ENCODE assay signal across 24 cellular contexts in genomic region chr17:40402668-40403067, GRCh38. TPM values are rescaled to one million over a fixed set of nuclear protein-coding genes. Genes with fewer than 3 reads are reported as not detected.
A peak's percentile ranks its signal among the peaks of the same experiment; 100 is the strongest.
DNase-seq lines count a peak whose midpoint lies in the region; ATAC-seq, FAIRE-seq and TF ChIP-seq lines count a peak whose summit lies in the region.
"Had no signal": no experiment of that assay in that cellular context is flagged by ENCODE, and none has a peak within 500 bp of the region (broad histone marks: within the 10 kb centered on the region; RNA-seq: fewer than 3 reads in every experiment).

No MANE protein-coding gene starts in this region.

- H3K27ac Mint-ChIP-seq in activated T-cell treated with anti-CD3 and anti-CD28 coated beads, Interleukin-2, amount 50 U/mL, for 24 hours, result peak overlapping the region; percentile 11
- H3K27ac Mint-ChIP-seq in CD8-positive, alpha-beta memory T cell, result peak overlapping the region in 6 of 8 donors; percentile 3 to 86 (median 70)
- peak overlapping the region; percentile 54 for H3K27ac Mint-ChIP-seq in activated T-helper 1 cell treated with anti-CD3 and anti-CD28 coated beads, Interleukin-12 subunit alpha, Interleukin-12 subunit beta, Interleukin-2, Interleukin-4 antibody, amounts not matched to agents 30 ng/mL and 10 ng/mL and 1 ng/mL, durations not matched to agents 14 hours and 24 hours and 36 hours
- peak overlapping the region; percentile 64 for H3K27ac Mint-ChIP-seq in memory B cell
- H3K27ac Mint-ChIP-seq: activated naive CD4-positive, alpha-beta T cell treated with anti-CD3 and anti-CD28 coated beads for 36 hours; mesothelial cell of epicardium; nephron progenitor cell; stimulated activated effector memory CD8-positive, alpha-beta T cell treated with anti-CD3 and anti-CD28 coated beads, Interleukin-12 subunit alpha, Interleukin-12 subunit beta, amount 100 ng/mL, for 72 hours had no signal

- no peak for DNase-seq in activated T-cell treated with anti-CD3 and anti-CD28 coated beads, Interleukin-2, amount 50 U/mL, for 24 hours
- no peak for DNase-seq in activated T-cell treated with anti-CD3 and anti-CD28 coated beads for 4 hours
- DNase-seq in CD8-positive, alpha-beta memory T cell, result no peak
- no peak for DNase-seq in activated T-helper 1 cell treated with anti-CD3 and anti-CD28 coated beads, Interleukin-12 subunit alpha, Interleukin-12 subunit beta, Interleukin-2, Interleukin-4 antibody, amounts not matched to agents 30 ng/mL and 10 ng/mL and 1 ng/mL, durations not matched to agents 14 hours and 24 hours and 36 hours (ENCODE audit: low spot score)
- no peak for DNase-seq in memory B cell (ENCODE audit: low spot score in 2 of 2)
- DNase-seq in left ventricle myocardium inferior, result no peak
- no peak for DNase-seq in GM19239 (ENCODE audit: insufficient read length, low spot score)
- DNase-seq: activated CD4-positive, CD25-positive, alpha-beta regulatory T cell treated with anti-CD3 and anti-CD28 coated beads, Interleukin-2, amount 50 U/mL, for 72 hours; activated CD8-positive, alpha-beta memory T cell treated with anti-CD3 and anti-CD28 coated beads, Interleukin-2, amount 50 U/mL, for 48 hours; activated naive CD4-positive, alpha-beta T cell treated with anti-CD3 and anti-CD28 coated beads for 36 hours; DMS79; endodermal cell; heart right ventricle; NCI-H1092; NCI-H2081; nephron progenitor cell; Peyer's patch had no signal

- no peak overlapping the region for H3K4me3 Mint-ChIP-seq in activated T-cell treated with anti-CD3 and anti-CD28 coated beads, Interleukin-2, amount 50 U/mL, for 24 hours
- H3K4me3 Mint-ChIP-seq in CD8-positive, alpha-beta memory T cell, result peak overlapping the region; percentile 2 to 76 (median 64)
- H3K4me3 Mint-ChIP-seq in activated T-helper 1 cell treated with anti-CD3 and anti-CD28 coated beads, Interleukin-12 subunit alpha, Interleukin-12 subunit beta, Interleukin-2, Interleukin-4 antibody, amounts not matched to agents 30 ng/mL and 10 ng/mL and 1 ng/mL, durations not matched to agents 14 hours and 24 hours and 36 hours, result no peak overlapping the region
- H3K4me3 Mint-ChIP-seq in memory B cell, result peak overlapping the region; percentile 43
- H3K4me3 Mint-ChIP-seq: activated naive CD4-positive, alpha-beta T cell treated with anti-CD3 and anti-CD28 coated beads for 36 hours; endodermal cell; mesothelial cell of epicardium; nephron progenitor cell; stimulated activated effector memory CD8-positive, alpha-beta T cell treated with anti-CD3 and anti-CD28 coated beads, Interleukin-12 subunit alpha, Interleukin-12 subunit beta, amount 100 ng/mL, for 72 hours had no signal

- H3K27me3 ChIP-seq in CD8-positive, alpha-beta memory T cell (ENCODE audit: insufficient read depth, low read length, poor library complexity, severe bottlenecking), result no peaks in the 10 kb centered on the region
- H3K27me3 ChIP-seq in left ventricle myocardium inferior (ENCODE audit: low read depth), result no peaks in the 10 kb centered on the region
- H3K27me3 ChIP-seq: heart right ventricle, Peyer's patch had no signal

- no peak for FAIRE-seq in GM19239 (lab: Jason Lieb, UNC)
- FAIRE-seq: H54 had no signal

- POLR2A ChIA-PET in CD8-positive, alpha-beta memory T cell (lab: Charles Lee), result no interaction called here

- peaks cover 21% of the 10 kb centered on the region for H3K4me1 Mint-ChIP-seq in activated T-cell treated with anti-CD3 and anti-CD28 coated beads, Interleukin-2, amount 50 U/mL, for 24 hours (ENCODE audit: low read depth)
- peaks cover 5 to 35% (median 27%) of the 10 kb centered on the region in 3 donors for H3K4me1 Mint-ChIP-seq in CD8-positive, alpha-beta memory T cell
- peaks cover 39% of the 10 kb centered on the region for H3K4me1 Mint-ChIP-seq in activated T-helper 1 cell treated with anti-CD3 and anti-CD28 coated beads, Interleukin-12 subunit alpha, Interleukin-12 subunit beta, Interleukin-2, Interleukin-4 antibody, amounts not matched to agents 30 ng/mL and 10 ng/mL and 1 ng/mL, durations not matched to agents 14 hours and 24 hours and 36 hours (ENCODE audit: low read depth)
- peaks cover 11% of the 10 kb centered on the region for H3K4me1 Mint-ChIP-seq in memory B cell
- H3K4me1 Mint-ChIP-seq: endodermal cell, mesothelial cell of epicardium, nephron progenitor cell had no signal

- ATAC-seq in memory B cell (ENCODE audit: low read depth) (peak; percentile 67), GM21786 (IDR thresholded peaks at IDR 0.05; ENCODE audit: unreplicated experiment) (no peak)
- ATAC-seq: heart right ventricle; stimulated activated effector memory CD8-positive, alpha-beta T cell treated with anti-CD3 and anti-CD28 coated beads, Interleukin-12 subunit alpha, Interleukin-12 subunit beta, amount 100 ng/mL, for 72 hours had no signal

- H3K4me3 ChIP-seq in CD8-positive, alpha-beta memory T cell (ENCODE audit: low read length), result peak overlapping the region; percentile 8
- H3K4me3 ChIP-seq in left ventricle myocardium inferior, result no peak overlapping the region
- H3K4me3 ChIP-seq: heart right ventricle, Peyer's patch had no signal

- peaks cover 97% of the 10 kb centered on the region for H3K36me3 Mint-ChIP-seq in activated T-cell treated with anti-CD3 and anti-CD28 coated beads, Interleukin-2, amount 50 U/mL, for 24 hours (ENCODE audit: low read depth)
- H3K36me3 Mint-ChIP-seq in CD8-positive, alpha-beta memory T cell, result no peaks in the 10 kb centered on the region
- peaks cover 60% of the 10 kb centered on the region for H3K36me3 Mint-ChIP-seq in activated T-helper 1 cell treated with anti-CD3 and anti-CD28 coated beads, Interleukin-12 subunit alpha, Interleukin-12 subunit beta, Interleukin-2, Interleukin-4 antibody, amounts not matched to agents 30 ng/mL and 10 ng/mL and 1 ng/mL, durations not matched to agents 14 hours and 24 hours and 36 hours (ENCODE audit: low read depth)
- no peaks in the 10 kb centered on the region for H3K36me3 Mint-ChIP-seq in memory B cell

- no peaks in the 10 kb centered on the region for H3K27me3 Mint-ChIP-seq in activated T-cell treated with anti-CD3 and anti-CD28 coated beads, Interleukin-2, amount 50 U/mL, for 24 hours
- H3K27me3 Mint-ChIP-seq in CD8-positive, alpha-beta memory T cell, result no peaks in the 10 kb centered on the region
- no peaks in the 10 kb centered on the region for H3K27me3 Mint-ChIP-seq in activated T-helper 1 cell treated with anti-CD3 and anti-CD28 coated beads, Interleukin-12 subunit alpha, Interleukin-12 subunit beta, Interleukin-2, Interleukin-4 antibody, amounts not matched to agents 30 ng/mL and 10 ng/mL and 1 ng/mL, durations not matched to agents 14 hours and 24 hours and 36 hours (ENCODE audit: insufficient read depth)
- H3K27me3 Mint-ChIP-seq in memory B cell, result no peaks in the 10 kb centered on the region

- H3K27ac ChIP-seq in CD8-positive, alpha-beta memory T cell (ENCODE audit: low read depth, low read length), result no peak overlapping the region
- no peak overlapping the region for H3K27ac ChIP-seq in left ventricle myocardium inferior (replicated peaks)
- H3K27ac ChIP-seq: heart right ventricle, KMS-11, Peyer's patch had no signal

- H3K9me3 ChIP-seq in CD8-positive, alpha-beta memory T cell (ENCODE audit: low read length), result no peaks in the 10 kb centered on the region
- H3K9me3 ChIP-seq in left ventricle myocardium inferior (replicated peaks), result no peaks in the 10 kb centered on the region
- H3K9me3 ChIP-seq: heart right ventricle, Peyer's patch had no signal

- peaks cover 11% of the 10 kb centered on the region for H3K4me1 ChIP-seq in CD8-positive, alpha-beta memory T cell (ENCODE audit: insufficient read depth, low read length)
- H3K4me1 ChIP-seq in left ventricle myocardium inferior, result no peaks in the 10 kb centered on the region
- H3K4me1 ChIP-seq: heart right ventricle, Peyer's patch had no signal

- CTCF ChIA-PET in CD8-positive, alpha-beta memory T cell (lab: Charles Lee), result interaction anchor here (1.5 to 6.4 kb wide), 2 partner anchors 131 to 157 kb away, joined by 3 to 49 read pairs; no protein-coding TSS in a partner anchor

- intact Hi-C loops in activated T-helper 1 cell treated with anti-CD3 and anti-CD28 coated beads, Interleukin-12 subunit alpha, Interleukin-12 subunit beta, Interleukin-2, Interleukin-4 antibody, amounts not matched to agents 30 ng/mL and 10 ng/mL and 1 ng/mL, durations not matched to agents 14 hours and 24 hours and 36 hours (cut with micrococcal nuclease), result loop anchor here (1.0 to 5.0 kb wide), 2 partner anchors 13 to 75 kb away; no protein-coding TSS in a partner anchor
- intact Hi-C loops in left ventricle myocardium inferior (cut with micrococcal nuclease), result no loop called here

- TF ChIP-seq CTCF in left ventricle myocardium inferior (IDR thresholded peaks at IDR 0.05; ENCODE audit: borderline replicate concordance), result no peak

- H3K36me3 ChIP-seq in CD8-positive, alpha-beta memory T cell (ENCODE audit: insufficient read depth, low read length), result no peaks in the 10 kb centered on the region
- no peaks in the 10 kb centered on the region for H3K36me3 ChIP-seq in left ventricle myocardium inferior
- H3K36me3 ChIP-seq: Peyer's patch had no signal

- no peaks in the 10 kb centered on the region for H3K9me3 Mint-ChIP-seq in activated T-cell treated with anti-CD3 and anti-CD28 coated beads, Interleukin-2, amount 50 U/mL, for 24 hours
- no peaks in the 10 kb centered on the region for H3K9me3 Mint-ChIP-seq in CD8-positive, alpha-beta memory T cell
- H3K9me3 Mint-ChIP-seq in activated T-helper 1 cell treated with anti-CD3 and anti-CD28 coated beads, Interleukin-12 subunit alpha, Interleukin-12 subunit beta, Interleukin-2, Interleukin-4 antibody, amounts not matched to agents 30 ng/mL and 10 ng/mL and 1 ng/mL, durations not matched to agents 14 hours and 24 hours and 36 hours, result no peaks in the 10 kb centered on the region
- H3K9me3 Mint-ChIP-seq in memory B cell, result no peaks in the 10 kb centered on the region
- H3K9me3 Mint-ChIP-seq: activated naive CD4-positive, alpha-beta T cell treated with anti-CD3 and anti-CD28 coated beads for 36 hours; endodermal cell; mesothelial cell of epicardium; nephron progenitor cell; stimulated activated effector memory CD8-positive, alpha-beta T cell treated with anti-CD3 and anti-CD28 coated beads, Interleukin-12 subunit alpha, Interleukin-12 subunit beta, amount 100 ng/mL, for 72 hours had no signal

RNA-seq across cellular contexts. Expression of gene TOP2A, which starts 15.0 kb away (rescaled TPM):
- total RNA-seq in CD8-positive, alpha-beta memory T cell, result 100 to 1,000 TPM; 138 to 143 TPM
- polyA plus RNA-seq in CD8-positive, alpha-beta memory T cell, result 0.86 TPM
- total RNA-seq in activated T-helper 1 cell treated with anti-CD3 and anti-CD28 coated beads, Interleukin-12 subunit alpha, Interleukin-12 subunit beta, Interleukin-2, Interleukin-4 antibody, amounts not matched to agents 30 ng/mL and 10 ng/mL and 1 ng/mL, durations not matched to agents 14 hours and 24 hours and 36 hours, result 161 and 174 TPM in 2 replicates
- total RNA-seq in left ventricle myocardium inferior, result 2.1 TPM

RNA-seq across cellular contexts. Expression of gene GJD3, which starts 38.1 kb away (rescaled TPM):
- under 1 TPM in 1 of 2 experiments, not detected in 1; 0.24 TPM for total RNA-seq in CD8-positive, alpha-beta memory T cell
- polyA plus RNA-seq in CD8-positive, alpha-beta memory T cell, result 0.40 TPM
- 0.44 and 0.56 TPM in 2 replicates for total RNA-seq in activated T-helper 1 cell treated with anti-CD3 and anti-CD28 coated beads, Interleukin-12 subunit alpha, Interleukin-12 subunit beta, Interleukin-2, Interleukin-4 antibody, amounts not matched to agents 30 ng/mL and 10 ng/mL and 1 ng/mL, durations not matched to agents 14 hours and 24 hours and 36 hours
- 0.88 TPM for total RNA-seq in left ventricle myocardium inferior
- total RNA-seq: activated naive CD4-positive, alpha-beta T cell treated with anti-CD3 and anti-CD28 coated beads for 36 hours; endodermal cell; mesothelial cell of epicardium; NCI-H460; SK-MEL-5 had no signal

RNA-seq across cellular contexts. Expression of gene IGFBP4, which starts 40.6 kb away (rescaled TPM):
- total RNA-seq in CD8-positive, alpha-beta memory T cell, result 1 to 10 TPM; 3.0 to 3.2 TPM
- polyA plus RNA-seq in CD8-positive, alpha-beta memory T cell, result 21.4 TPM
- 83.9 and 84.3 TPM in 2 replicates for total RNA-seq in activated T-helper 1 cell treated with anti-CD3 and anti-CD28 coated beads, Interleukin-12 subunit alpha, Interleukin-12 subunit beta, Interleukin-2, Interleukin-4 antibody, amounts not matched to agents 30 ng/mL and 10 ng/mL and 1 ng/mL, durations not matched to agents 14 hours and 24 hours and 36 hours
- total RNA-seq in left ventricle myocardium inferior, result 130 TPM

Comparison
In these comparisons a context has a peak if more than half of its experiments do, and no peak if none do; other contexts are left out.
1. H3K27ac Mint-ChIP-seq: peak in every context shown above with its lines; median percentile 70 in CD8-positive, alpha-beta memory T cell; 64 in memory B cell; 54 in activated T-helper 1 cell treated with anti-CD3 and anti-CD28 coated beads, Interleukin-12 subunit alpha, Interleukin-12 subunit beta, Interleukin-2, Interleukin-4 antibody, amounts not matched to agents 30 ng/mL and 10 ng/mL and 1 ng/mL, durations not matched to agents 14 hours and 24 hours and 36 hours; 11 in activated T-cell treated with anti-CD3 and anti-CD28 coated beads, Interleukin-2, amount 50 U/mL, for 24 hours.
2. H3K4me3 Mint-ChIP-seq: peak in CD8-positive, alpha-beta memory T cell (7 of 7) and memory B cell (single experiment); none in activated T-cell treated with anti-CD3 and anti-CD28 coated beads, Interleukin-2, amount 50 U/mL, for 24 hours (single experiment) and activated T-helper 1 cell treated with anti-CD3 and anti-CD28 coated beads, Interleukin-12 subunit alpha, Interleukin-12 subunit beta, Interleukin-2, Interleukin-4 antibody, amounts not matched to agents 30 ng/mL and 10 ng/mL and 1 ng/mL, durations not matched to agents 14 hours and 24 hours and 36 hours (single experiment).
3. RNA of gene TOP2A, which starts 15.0 kb away (total RNA-seq): 161 to 174 TPM in activated T-helper 1 cell treated with anti-CD3 and anti-CD28 coated beads, Interleukin-12 subunit alpha, Interleukin-12 subunit beta, Interleukin-2, Interleukin-4 antibody, amounts not matched to agents 30 ng/mL and 10 ng/mL and 1 ng/mL, durations not matched to agents 14 hours and 24 hours and 36 hours and 138 to 143 TPM in CD8-positive, alpha-beta memory T cell; 2.1 TPM in left ventricle myocardium inferior (single experiment); every median in the first group is over 10 times any median in the second.
4. RNA of gene IGFBP4, which starts 40.6 kb away (total RNA-seq): 130 TPM in left ventricle myocardium inferior (single experiment) and 83.9 to 84.3 TPM in activated T-helper 1 cell treated with anti-CD3 and anti-CD28 coated beads, Interleukin-12 subunit alpha, Interleukin-12 subunit beta, Interleukin-2, Interleukin-4 antibody, amounts not matched to agents 30 ng/mL and 10 ng/mL and 1 ng/mL, durations not matched to agents 14 hours and 24 hours and 36 hours; 3.0 to 3.2 TPM in CD8-positive, alpha-beta memory T cell; every median in the first group is over 10 times any median in the second.